In the genomic region with DNA sequence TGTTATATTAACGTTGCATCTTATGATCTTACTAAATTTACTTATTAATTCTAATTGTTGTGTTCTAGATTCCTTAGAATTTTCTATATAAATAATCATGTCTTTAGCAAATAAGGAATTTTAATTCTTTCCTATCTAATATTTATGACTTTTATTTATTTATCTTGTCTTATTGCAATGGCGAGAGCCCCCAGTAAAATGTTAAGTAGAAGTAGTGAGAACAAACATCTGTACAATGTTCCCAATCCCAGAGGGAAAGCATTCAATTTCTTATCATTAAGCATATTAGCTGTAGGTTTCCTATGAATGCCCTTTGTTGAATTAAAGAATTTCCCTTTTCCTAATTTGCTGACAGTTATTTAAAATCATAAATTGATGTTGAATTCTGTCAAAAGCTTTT, we compare ENCODE assay signal across 23 cellular contexts.
"Had no signal": no experiment of that assay in that cellular context is flagged by ENCODE, and none has a peak within 500 bp of the region (broad histone marks: within the 10 kb centered on the region; RNA-seq: fewer than 3 reads in every experiment).

No MANE protein-coding gene starts in this region.

- H3K36me3 ChIP-seq: esophagus muscularis mucosa, gastroesophageal sphincter, heart left ventricle, left lung, lower lobe of right lung had no signal

- H3K27me3 ChIP-seq: esophagus muscularis mucosa, foreskin keratinocyte, gastroesophageal sphincter, hepatocyte, left lung had no signal

- H3K27ac ChIP-seq: coronary artery, dorsolateral prefrontal cortex, esophagus muscularis mucosa, foreskin keratinocyte, gastroesophageal sphincter, heart left ventricle, hepatocyte, left lung, lower lobe of right lung had no signal

- FAIRE-seq: endothelial cell of umbilical vein, frontal cortex had no signal

- H3K4me3 ChIP-seq: coronary artery, dorsolateral prefrontal cortex, esophagus muscularis mucosa, gastroesophageal sphincter, heart left ventricle, hepatocyte, left lung, lower lobe of right lung, mucosa of descending colon had no signal

- DNase-seq: dermis blood vessel endothelial cell; dorsolateral prefrontal cortex; effector CD4-positive, alpha-beta T cell; effector memory CD4-positive, alpha-beta T cell; foreskin keratinocyte; heart left ventricle; hypothalamus; immature natural killer cell; islet precursor cell; left cardiac atrium; left lung; left ventricle myocardium superior; lower lobe of right lung; mesenchymal stem cell; mucosa of descending colon; naive B cell; naive thymus-derived CD8-positive, alpha-beta T cell had no signal

- ATAC-seq: foreskin keratinocyte; gastroesophageal sphincter; heart left ventricle; left cardiac atrium; left lung; left ventricle myocardium superior; lower lobe of right lung; mucosa of descending colon; naive thymus-derived CD8-positive, alpha-beta T cell had no signal

- H3K4me2 ChIP-seq: hepatocyte had no signal

- H3K4me1 ChIP-seq: esophagus muscularis mucosa, foreskin keratinocyte, gastroesophageal sphincter, heart left ventricle, left lung, lower lobe of right lung had no signal

- H2AFZ ChIP-seq: hepatocyte had no signal

- H3K79me2 ChIP-seq: hepatocyte had no signal
